1 cellular context compared by ENCODE assay signal in genomic region chr9:33290247-33290993, GRCh38.
TF ChIP-seq lines count a peak whose summit lies in the region.

Gene NFX1 (plus strand): TSS chr9:33290516. CDS start chr9:33290573, 57 bp downstream.

TF ChIP-seq in HepG2, 621 proteins besides CTCF, POLR2A, EP300 and RAD21 (continued from another document and continues in another):
- peak; percentile 92 for TF ChIP-seq TFDP2 (CRISPR knock-in tag; IDR thresholded peaks at IDR 0.05)
- no peak; the same call in 1 of the 2 replicates for TF ChIP-seq TSC22D2 (CRISPR knock-in tag; IDR thresholded peaks at IDR 0.05; ENCODE audit: borderline replicate concordance)
- no peak for TF ChIP-seq AKNA (CRISPR knock-in tag; IDR thresholded peaks at IDR 0.05; ENCODE audit: borderline replicate concordance)
- TF ChIP-seq ZNF800 (CRISPR knock-in tag; IDR thresholded peaks at IDR 0.05), result 0 out of 2 replicates have a peak, but pooled peaks have one; percentile 67
- no peak for TF ChIP-seq SP1 (IDR thresholded peaks at IDR 0.05)
- peak; percentile 68 for TF ChIP-seq SP1 (CRISPR knock-in tag; IDR thresholded peaks at IDR 0.05)
- TF ChIP-seq HMGXB3 (CRISPR knock-in tag; IDR thresholded peaks at IDR 0.05; ENCODE audit: borderline replicate concordance), result peak; percentile 86
- TF ChIP-seq EED (CRISPR knock-in tag; IDR thresholded peaks at IDR 0.05), result peak; percentile 68; the same call in 1 of the 2 replicates
- TF ChIP-seq FOXK1 (CRISPR knock-in tag; IDR thresholded peaks at IDR 0.05; ENCODE audit: borderline replicate concordance, low read depth), result peak; percentile 98
- peak; percentile 72; the same call in 1 of the 2 replicates for TF ChIP-seq HINFP (CRISPR knock-in tag; IDR thresholded peaks at IDR 0.05; ENCODE audit: low read depth)
- TF ChIP-seq KLF6 (CRISPR knock-in tag; IDR thresholded peaks at IDR 0.05), result peak; percentile 87
- TF ChIP-seq PAF1 (CRISPR knock-in tag; IDR thresholded peaks at IDR 0.05), result no peak
- TF ChIP-seq ZNF562 (CRISPR knock-in tag; IDR thresholded peaks at IDR 0.05; ENCODE audit: borderline replicate concordance), result peak; percentile 66; the same call in 1 of the 2 replicates
- peak in 1 of 2 experiments; percentile 90; a peak in 2 of 4 replicates for TF ChIP-seq KLF16 (CRISPR knock-in tag; IDR thresholded peaks at IDR 0.05)
- peak; percentile 92 for TF ChIP-seq SPEN (CRISPR knock-in tag; IDR thresholded peaks at IDR 0.05; ENCODE audit: low read depth)
- TF ChIP-seq POLR2G (IDR thresholded peaks at IDR 0.05; ENCODE audit: low read depth, low read length), result peak; percentile 91
- peak; percentile 55; the same call in 1 of the 2 replicates for TF ChIP-seq ZNF280D (CRISPR knock-in tag; IDR thresholded peaks at IDR 0.05)
- 0 out of 2 replicates have a peak, but pooled peaks have one; percentile 70 for TF ChIP-seq ZNF773 (CRISPR knock-in tag; IDR thresholded peaks at IDR 0.05; ENCODE audit: borderline replicate concordance)
- no peak for TF ChIP-seq ZKSCAN5 (CRISPR knock-in tag; IDR thresholded peaks at IDR 0.05)
- peak; percentile 72; the same call in 1 of the 2 replicates for TF ChIP-seq ZSCAN22 (CRISPR knock-in tag; IDR thresholded peaks at IDR 0.05)
- peak; percentile 97 for TF ChIP-seq PHF20 (CRISPR knock-in tag; IDR thresholded peaks at IDR 0.05)
- TF ChIP-seq GABPB1 (CRISPR knock-in tag; IDR thresholded peaks at IDR 0.05), result peak; percentile 99
- peak; percentile 24; the same call in 1 of the 2 replicates for TF ChIP-seq ZNF557 (CRISPR knock-in tag; IDR thresholded peaks at IDR 0.05)
- peak; percentile 29; the same call in 1 of the 2 replicates for TF ChIP-seq MLXIP (CRISPR knock-in tag; IDR thresholded peaks at IDR 0.05; ENCODE audit: borderline replicate concordance)
- TF ChIP-seq KLF15 (CRISPR knock-in tag; IDR thresholded peaks at IDR 0.05; ENCODE audit: borderline replicate concordance), result peak; percentile 96
- peak; percentile 41; the same call in 1 of the 2 replicates for TF ChIP-seq ZNF124 (CRISPR knock-in tag; IDR thresholded peaks at IDR 0.05)
- TF ChIP-seq TOPORS (CRISPR knock-in tag; IDR thresholded peaks at IDR 0.05), result peak; percentile 90
- no peak for TF ChIP-seq ZNF674 (CRISPR knock-in tag; IDR thresholded peaks at IDR 0.05; ENCODE audit: low read depth)
- TF ChIP-seq ZNF564 (CRISPR knock-in tag; IDR thresholded peaks at IDR 0.05), result no peak; the same call in 1 of the 2 replicates
- TF ChIP-seq RFXAP (CRISPR knock-in tag; IDR thresholded peaks at IDR 0.05; ENCODE audit: borderline replicate concordance), result peak; percentile 83
- peak; percentile 74; the same call in 1 of the 2 replicates for TF ChIP-seq CBX5 (CRISPR knock-in tag; IDR thresholded peaks at IDR 0.05; ENCODE audit: borderline replicate concordance)
- TF ChIP-seq PITX1 (CRISPR knock-in tag; IDR thresholded peaks at IDR 0.05), result peak; percentile 58
- peak; percentile 95 for TF ChIP-seq FOXK2 (IDR thresholded peaks at IDR 0.05)
- TF ChIP-seq ZSCAN21 (CRISPR knock-in tag; IDR thresholded peaks at IDR 0.05; ENCODE audit: borderline replicate concordance), result peak; percentile 90
- peak; percentile 68; the same call in 1 of the 2 replicates for TF ChIP-seq ZNF589 (CRISPR knock-in tag; conservative IDR thresholded peaks at IDR 0.05)
- peak; percentile 92 for TF ChIP-seq ZNF335 (CRISPR knock-in tag; IDR thresholded peaks at IDR 0.05)
- TF ChIP-seq ZNF224 (CRISPR knock-in tag; IDR thresholded peaks at IDR 0.05), result peak; percentile 97; the same call in 1 of the 2 replicates
- TF ChIP-seq MBD4 (IDR thresholded peaks at IDR 0.05; ENCODE audit: borderline replicate concordance, low read length), result no peak
- peak; percentile 86 for TF ChIP-seq KAT7 (CRISPR knock-in tag; IDR thresholded peaks at IDR 0.05; ENCODE audit: borderline replicate concordance)
- TF ChIP-seq KLF9 (CRISPR knock-in tag; IDR thresholded peaks at IDR 0.05; ENCODE audit: low read depth), result peak; percentile 48; the same call in 1 of the 2 replicates
- no peak; the same call in 1 of the 2 replicates for TF ChIP-seq ZKSCAN1 (IDR thresholded peaks at IDR 0.05; ENCODE audit: low read length)
- no peak; the same call in 1 of the 2 replicates for TF ChIP-seq CHD4 (IDR thresholded peaks at IDR 0.05; ENCODE audit: borderline replicate concordance, low read length)
